Comparison of ENCODE assay signal across 15 cellular contexts in genomic region chr15:68097029-68097428, GRCh38. TPM values are rescaled to one million over a fixed set of nuclear protein-coding genes. Genes with fewer than 3 reads are reported as not detected.
DNase-seq lines count a peak whose midpoint lies in the region; ATAC-seq and TF ChIP-seq lines count a peak whose summit lies in the region.
"Had no signal": no experiment of that assay in that cellular context is flagged by ENCODE, and none has a peak within 500 bp of the region (broad histone marks: within the 10 kb centered on the region; RNA-seq: fewer than 3 reads in every experiment).

No MANE protein-coding gene starts in this region.

- CTCF ChIA-PET in HEK293 (lab: Yijun Ruan, JAX): no interaction called here

- in situ Hi-C loops in G401 (cut with HindIII; ENCODE audit: low sequenced_read_pairs): no loop called here

- H3K9me3 ChIP-seq in HEK293 (ENCODE audit: control insufficient read depth, insufficient read depth, low read depth, low read length): no peaks in the 10 kb centered on the region

- H3K4me3 ChIP-seq in HEK293 (ENCODE audit: low read depth, low read length): no peak overlapping the region
- no peak overlapping the region for H3K4me3 ChIP-seq in fibroblast of the aortic adventitia (ENCODE audit: low read depth, low read length)

- H3K36me3 ChIP-seq in HEK293 (ENCODE audit: control insufficient read depth in 2 of 2, insufficient read depth in 1 of 2, low read length in 2 of 2): peaks cover 3 to 6% of the 10 kb centered on the region in 2 experiments; a peak in 1 of 3 replicates

- H3K27ac ChIP-seq in HEK293 (ENCODE audit: extremely low read depth, low read depth, low read length): no peak overlapping the region
- H3K27ac ChIP-seq: HL-60 had no signal

- no peaks in the 10 kb centered on the region for H3K4me1 ChIP-seq in HEK293 (ENCODE audit: control insufficient read depth, insufficient read depth, low read length)

- TF ChIP-seq CTCF in HEK293 (tag by site-specific recombination; IDR thresholded peaks at IDR 0.05) (no peak), fibroblast of the aortic adventitia (IDR thresholded peaks at IDR 0.05; ENCODE audit: insufficient read depth, low read length) (no peak)

- POLR2A ChIA-PET in HEK293 (lab: Yijun Ruan, JAX): no interaction called here

- DNase-seq in CMK (ENCODE audit: low read depth) (peak; percentile 9), amniotic epithelial cell (ENCODE audit: low read depth) (peak; percentile 8), fibroblast of the aortic adventitia (ENCODE audit: low read depth) (peak; percentile 11), G401 (ENCODE audit: low spot score) (no peak)
- no peak for DNase-seq in activated naive CD4-positive, alpha-beta T cell treated with anti-CD3 and anti-CD28 coated beads, Interleukin-2, amount 50 U/mL, for 16 hours
- no peak for DNase-seq in activated T-cell treated with anti-CD3 and anti-CD28 coated beads, Interleukin-2, amount 50 U/mL, for 1 hour
- DNase-seq in stimulated activated naive CD8-positive, alpha-beta T cell treated with anti-CD3 and anti-CD28 coated beads, Interleukin-15, Interleukin-2, amounts not matched to agents 100 U/mL and 50 U/mL, for 24 hours: no peak
- DNase-seq: C1 segment of cervical spinal cord, DMS79 treated with DMSO at 0.1 percent for 48 hours, NCI-H187 treated with DMSO at 0.1 percent for 48 hours, NCI-H2171, NCI-H510A, NCI-H774 had no signal

- no peak for ATAC-seq in stimulated activated naive CD8-positive, alpha-beta T cell treated with anti-CD3 and anti-CD28 coated beads, Interleukin-15, Interleukin-2, amounts not matched to agents 100 U/mL and 50 U/mL, for 24 hours

TF ChIP-seq in HEK293, 187 proteins besides CTCF, POLR2A, EP300 and RAD21:
- TF ChIP-seq ZNF324 (tag by site-specific recombination; IDR thresholded peaks at IDR 0.05) (no peak), ZNF311 (tag by site-specific recombination; IDR thresholded peaks at IDR 0.05; ENCODE audit: borderline replicate concordance) (no peak), SETDB1 (IDR thresholded peaks at IDR 0.05; ENCODE audit: insufficient read length, low read length) (peak; percentile 34), ZNF610 (tag by site-specific recombination; IDR thresholded peaks at IDR 0.05; ENCODE audit: borderline replicate concordance) (0 out of 2 replicates have a peak, but pooled peaks have one; percentile 15), GLI4 (tag by site-specific recombination; IDR thresholded peaks at IDR 0.05) (no peak), ZNF214 (tag by site-specific recombination; IDR thresholded peaks at IDR 0.05; ENCODE audit: borderline replicate concordance) (no peak)

RNA-seq across cellular contexts. Expression of gene PIAS1, which starts 42.9 kb away (rescaled TPM):
- 39.0 and 58.1 TPM in 2 replicates for total RNA-seq in fibroblast of the aortic adventitia (ENCODE audit: low replicate concordance)
- 9.8 and 44.8 TPM in 2 replicates for total RNA-seq in G401 (2014; rRNA removed; shearing (Covaris generic))

Comparison
In these comparisons a context has a peak if more than half of its experiments do, and no peak if none do; other contexts are left out.
1. DNase-seq: peak in CMK (single experiment), amniotic epithelial cell (single experiment) and fibroblast of the aortic adventitia (single experiment); none in activated naive CD4-positive, alpha-beta T cell treated with anti-CD3 and anti-CD28 coated beads, Interleukin-2, amount 50 U/mL, for 16 hours (single experiment), activated T-cell treated with anti-CD3 and anti-CD28 coated beads, Interleukin-2, amount 50 U/mL, for 1 hour (single experiment), G401 (single experiment) and stimulated activated naive CD8-positive, alpha-beta T cell treated with anti-CD3 and anti-CD28 coated beads, Interleukin-15, Interleukin-2, amounts not matched to agents 100 U/mL and 50 U/mL, for 24 hours (single experiment).